Comparison of ENCODE assay signal across 10 cellular contexts in genomic region chr1:165481820-165482532, GRCh38. TPM values are rescaled to one million over a fixed set of nuclear protein-coding genes. Genes with fewer than 3 reads are reported as not detected.
DNase-seq lines count a peak whose midpoint lies in the region; ATAC-seq, FAIRE-seq and TF ChIP-seq lines count a peak whose summit lies in the region.
"Had no signal": no experiment of that assay in that cellular context is flagged by ENCODE, and none has a peak within 500 bp of the region (broad histone marks: within the 10 kb centered on the region; RNA-seq: fewer than 3 reads in every experiment).

No MANE protein-coding gene starts in this region.

- H3K4me3 ChIP-seq in BLaER1 treated with 17β-estradiol and CSF1 and Interleukin-3, amounts not matched to agents 10 nM and 100 nM: peak overlapping the region in 1 of 10 experiments; percentile 19; a peak in 2 of 20 replicates
- H3K4me3 ChIP-seq in K562 (no peak overlapping the region), mucosa of descending colon (no peak overlapping the region)

- no peak for TF ChIP-seq EP300 in K562 (IDR thresholded peaks at IDR 0.05; ENCODE audit: low read length)

- FAIRE-seq in K562 (lab: Jason Lieb, UNC): no peak
- FAIRE-seq: colon had no signal

- no peak overlapping the region for H2AFZ ChIP-seq in K562 (ENCODE audit: low read depth, low read length)

- no peaks in the 10 kb centered on the region for H4K20me1 ChIP-seq in BLaER1 treated with 17β-estradiol and CSF1 and Interleukin-3, amounts not matched to agents 10 nM and 100 nM
- no peaks in the 10 kb centered on the region for H4K20me1 ChIP-seq in K562 (replicated peaks; ENCODE audit: control insufficient read depth, insufficient read depth, low read length)

- no peaks in the 10 kb centered on the region for H3K79me2 ChIP-seq in K562 (ENCODE audit: control insufficient read depth, insufficient read depth, low read length)

- in situ Hi-C loops in K562 (cut with MboI): no loop called here

- H3K4me2 ChIP-seq in BLaER1 treated with 17β-estradiol and CSF1 and Interleukin-3, amounts not matched to agents 10 nM and 100 nM: peak overlapping the region; percentile 8 to 91 (median 65); a peak in 20 of 22 replicates
- H3K4me2 ChIP-seq in K562 (ENCODE audit: insufficient read depth, low read length): no peak overlapping the region

- BruUV-seq in K562 (replicated peaks; lab: Mats Ljungman, UMichigan): no TSS peak

- H3K27ac ChIP-seq in BLaER1 treated with 17β-estradiol and CSF1 and Interleukin-3, amounts not matched to agents 10 nM and 100 nM: peak overlapping the region in 3 of 11 experiments; percentile 9 to 71 (median 55); a peak in 6 of 22 replicates
- H3K27ac ChIP-seq in K562 (ENCODE audit: extremely low read depth, low read depth, low read length): no peak overlapping the region

- no peaks in the 10 kb centered on the region for H3K9me3 ChIP-seq in BLaER1 treated with 17β-estradiol and CSF1 and Interleukin-3, amounts not matched to agents 10 nM and 100 nM (replicated peaks in 1 of 11)
- no peaks in the 10 kb centered on the region for H3K9me3 ChIP-seq in K562 (replicated peaks; ENCODE audit: control insufficient read depth, insufficient read depth, low read depth, low read length)
- H3K9me3 ChIP-seq in mucosa of descending colon: no peaks in the 10 kb centered on the region

- H3K27me3 ChIP-seq in BLaER1 treated with 17β-estradiol and CSF1 and Interleukin-3, amounts not matched to agents 10 nM and 100 nM: peaks cover 0 to 5% (median 0%) of the 10 kb centered on the region in 11 experiments; a peak in 1 of 22 replicates
- H3K27me3 ChIP-seq in K562 (ENCODE audit: control insufficient read depth in 2 of 2, insufficient read depth in 2 of 2, low read length in 2 of 2): no peaks in the 10 kb centered on the region

- H3K9me1 ChIP-seq in K562 (ENCODE audit: control insufficient read depth, insufficient read depth, low read length): no peaks in the 10 kb centered on the region

- peak overlapping the region in 2 of 11 experiments; percentile 17 to 46; a peak in 2 of 22 replicates for H3K9ac ChIP-seq in BLaER1 treated with 17β-estradiol and CSF1 and Interleukin-3, amounts not matched to agents 10 nM and 100 nM
- no peak overlapping the region for H3K9ac ChIP-seq in K562 (ENCODE audit: insufficient read depth in 1 of 2, low read depth in 2 of 2, low read length in 2 of 2)

- H3K36me3 ChIP-seq in BLaER1 treated with 17β-estradiol and CSF1 and Interleukin-3, amounts not matched to agents 10 nM and 100 nM: no peaks in the 10 kb centered on the region
- no peaks in the 10 kb centered on the region for H3K36me3 ChIP-seq in K562 (ENCODE audit: control insufficient read depth, insufficient read depth, low read length)
- no peaks in the 10 kb centered on the region for H3K36me3 ChIP-seq in mucosa of descending colon (ENCODE audit: low read depth)

- ATAC-seq in K562 (peak; percentile 47; the same call in 2 of the 3 replicates), mucosa of descending colon (peak; percentile 73), GM21515 (IDR thresholded peaks at IDR 0.05; ENCODE audit: unreplicated experiment) (no peak)

- 2% methylated on average over 6 of the region's 6 CpGs for WGBS in K562 (ENCODE audit: insufficient coverage, low coverage, missing lambda C conversion rate)

- DNase-seq in HS-5 (ENCODE audit: low read depth) (peak; percentile 80), K562 (ENCODE audit: extremely low read depth in 1 of 4, low spot score in 3 of 4) (peak in 1 of 4 experiments; percentile 21), mucosa of descending colon (peak in 1 of 3 donors; percentile 15), SIG-M5 treated with dmso at 0.1 percent for 504 hours (lab: John Stamatoyannopoulos, UW; ENCODE audit: unreplicated experiment) (no peak), NCI-H748 (lab: John Stamatoyannopoulos, UW; ENCODE audit: unreplicated experiment) (no peak)
- DNase-seq in activated CD8-positive, alpha-beta memory T cell treated with anti-CD3 and anti-CD28 coated beads, Interleukin-2, amount 50 U/mL, for 48 hours: no peak
- DNase-seq: NCI-H510A treated with DMSO at 0.1 percent for 48 hours had no signal

- TF ChIP-seq POLR2A in K562 (conservative IDR thresholded peaks at IDR 0.05): no peak

- no peak for TF ChIP-seq RAD21 in K562 (CRISPR knock-in tag; conservative IDR thresholded peaks at IDR 0.05 in 1 of 2, IDR thresholded peaks at IDR 0.05 in 1 of 2)

- peaks cover 0 to 44% (median 14%) of the 10 kb centered on the region in 10 experiments; a peak in 17 of 20 replicates for H3K4me1 ChIP-seq in BLaER1 treated with 17β-estradiol and CSF1 and Interleukin-3, amounts not matched to agents 10 nM and 100 nM
- H3K4me1 ChIP-seq in K562 (replicated peaks in 1 of 2; ENCODE audit: control insufficient read depth in 2 of 2, insufficient read depth in 2 of 2, low read length in 2 of 2): no peaks in the 10 kb centered on the region
- H3K4me1 ChIP-seq in mucosa of descending colon (ENCODE audit: low read depth): no peaks in the 10 kb centered on the region

- POLR2A ChIA-PET in K562 (lab: Yijun Ruan, JAX): interaction anchor here (0.7 kb wide), 1 partner anchor 108 kb away, joined by 3 read pairs; no protein-coding TSS in a partner anchor

- TF ChIP-seq CTCF in K562 (IDR thresholded peaks at IDR 0.05 in 2 of 3, conservative IDR thresholded peaks at IDR 0.05 in 1 of 3; ENCODE audit: insufficient read depth in 2 of 3, low read depth in 1 of 3, low read length in 3 of 3) (no peak), mucosa of descending colon (IDR thresholded peaks at IDR 0.05) (no peak)

- intact Hi-C loops in K562 (cut with micrococcal nuclease): no loop called here
- intact Hi-C loops in mucosa of descending colon (cut with DNase I, micrococcal nuclease): no loop called here

- CTCF ChIA-PET in K562 (lab: Yijun Ruan, JAX; ENCODE audit: low intra/inter-chr PET ratio): no interaction called here

TF ChIP-seq in K562, 482 proteins besides CTCF, POLR2A, EP300 and RAD21 (continues in another document):
- TF ChIP-seq JUND (IDR thresholded peaks at IDR 0.05; ENCODE audit: borderline replicate concordance, low read depth, low read length) (peak; percentile 81), JUND (tag; IDR thresholded peaks at IDR 0.05; ENCODE audit: borderline replicate concordance, low read depth, low read length) (peak; percentile 85; the same call in 2 of the 3 replicates), ARID1B (IDR thresholded peaks at IDR 0.05) (peak; percentile 34; the same call in 1 of the 2 replicates), EHMT2 (IDR thresholded peaks at IDR 0.05) (peak; percentile 29; the same call in 1 of the 2 replicates), JUN (IDR thresholded peaks at IDR 0.05; ENCODE audit: borderline replicate concordance, low read depth, low read length) (peak; percentile 55; the same call in 1 of the 2 replicates), JUN (CRISPR knock-in tag; IDR thresholded peaks at IDR 0.05; ENCODE audit: borderline replicate concordance) (no peak), CTBP1 (IDR thresholded peaks at IDR 0.05; ENCODE audit: borderline replicate concordance) (0 out of 2 replicates have a peak, but pooled peaks have one; percentile 21), FOSL1 (tag; conservative IDR thresholded peaks at IDR 0.05) (peak; percentile 82)
- TF ChIP-seq, protein P1, sequence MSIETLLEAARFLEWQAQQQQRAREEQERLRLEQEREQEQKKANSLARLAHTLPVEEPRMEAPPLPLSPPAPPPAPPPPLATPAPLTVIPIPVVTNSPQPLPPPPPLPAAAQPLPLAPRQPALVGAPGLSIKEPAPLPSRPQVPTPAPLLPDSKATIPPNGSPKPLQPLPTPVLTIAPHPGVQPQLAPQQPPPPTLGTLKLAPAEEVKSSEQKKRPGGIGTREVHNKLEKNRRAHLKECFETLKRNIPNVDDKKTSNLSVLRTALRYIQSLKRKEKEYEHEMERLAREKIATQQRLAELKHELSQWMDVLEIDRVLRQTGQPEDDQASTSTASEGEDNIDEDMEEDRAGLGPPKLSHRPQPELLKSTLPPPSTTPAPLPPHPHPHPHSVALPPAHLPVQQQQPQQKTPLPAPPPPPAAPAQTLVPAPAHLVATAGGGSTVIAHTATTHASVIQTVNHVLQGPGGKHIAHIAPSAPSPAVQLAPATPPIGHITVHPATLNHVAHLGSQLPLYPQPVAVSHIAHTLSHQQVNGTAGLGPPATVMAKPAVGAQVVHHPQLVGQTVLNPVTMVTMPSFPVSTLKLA (conservative IDR thresholded peaks at IDR 0.05): no peak
- TF ChIP-seq, protein P2, sequence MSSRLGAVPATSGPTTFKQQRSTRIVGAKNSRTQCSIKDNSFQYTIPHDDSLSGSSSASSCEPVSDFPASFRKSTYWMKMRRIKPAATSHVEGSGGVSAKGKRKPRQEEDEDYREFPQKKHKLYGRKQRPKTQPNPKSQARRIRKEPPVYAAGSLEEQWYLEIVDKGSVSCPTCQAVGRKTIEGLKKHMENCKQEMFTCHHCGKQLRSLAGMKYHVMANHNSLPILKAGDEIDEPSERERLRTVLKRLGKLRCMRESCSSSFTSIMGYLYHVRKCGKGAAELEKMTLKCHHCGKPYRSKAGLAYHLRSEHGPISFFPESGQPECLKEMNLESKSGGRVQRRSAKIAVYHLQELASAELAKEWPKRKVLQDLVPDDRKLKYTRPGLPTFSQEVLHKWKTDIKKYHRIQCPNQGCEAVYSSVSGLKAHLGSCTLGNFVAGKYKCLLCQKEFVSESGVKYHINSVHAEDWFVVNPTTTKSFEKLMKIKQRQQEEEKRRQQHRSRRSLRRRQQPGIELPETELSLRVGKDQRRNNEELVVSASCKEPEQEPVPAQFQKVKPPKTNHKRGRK (tag; IDR thresholded peaks at IDR 0.05): peak; percentile 93

RNA-seq across cellular contexts. Expression of gene RXRG, which starts 37.0 kb away (rescaled TPM):
- total RNA-seq in K562 (2011; cell fraction: chromatin; rRNA removed; ENCODE audit: low replicate concordance): not detected in 2 replicates
- total RNA-seq in K562 (2011; cell fraction: nucleolus; rRNA removed): not detected in 2 replicates
- not detected in 2 replicates for total RNA-seq in K562 (2011; cell fraction: nucleoplasm; rRNA removed)
- total RNA-seq in K562 (2014; rRNA removed): not detected in 2 replicates
- not detected in 2 replicates for total RNA-seq in K562 (2014; rRNA removed; fragmentation: Illumina TruSeq; extraction: Trizol)
- total RNA-seq in K562 (2015; rRNA removed; fragmentation: Illumina TruSeq; extraction: Trizol): not detected in 2 replicates
- not detected in 2 replicates for total RNA-seq in K562 (2021)
- not detected in 2 replicates for polyA plus RNA-seq in K562 (2011; rRNA removed)
- not detected in 2 replicates for polyA plus RNA-seq in K562 (2011; cell fraction: cytosol; rRNA removed)
- polyA plus RNA-seq in K562 (2011; cell fraction: nucleus; rRNA removed): not detected in 2 replicates
- polyA plus RNA-seq in K562 (2012): not detected in 2 replicates
- not detected in 2 replicates for polyA plus RNA-seq in K562 (2014; fragmentation: Illumina TruSeq; extraction: Trizol)
- not detected for polyA plus RNA-seq in K562 (2014; fragmentation: Nextera tagmentation; extraction: Ambion mirVana)
- polyA plus RNA-seq in K562 (2014; rRNA removed): not detected in 2 replicates
- polyA minus RNA-seq in K562 (2011; rRNA and poly(A)+ RNA removed): not detected in 2 replicates
- not detected in 2 replicates for polyA minus RNA-seq in K562 (2011; cell fraction: cytosol; rRNA and poly(A)+ RNA removed)
- not detected in 2 replicates for polyA minus RNA-seq in K562 (2011; cell fraction: nucleus; rRNA and poly(A)+ RNA removed)
- total RNA-seq in mucosa of descending colon: 1 to 10 TPM in 2 of 3 donors, under 1 TPM in 1; 0.29 to 1.8 (median 1.1) TPM
